15 cellular contexts compared by ENCODE assay signal in genomic region chrX:92213781-92214180, GRCh38.
"Had no signal": no experiment of that assay in that cellular context is flagged by ENCODE, and none has a peak within 500 bp of the region (broad histone marks: within the 10 kb centered on the region; RNA-seq: fewer than 3 reads in every experiment).

No MANE protein-coding gene starts in this region.

- H3K36me3 ChIP-seq: transverse colon had no signal

- H3K9me3 ChIP-seq: transverse colon had no signal

- H3K9me3 Mint-ChIP-seq: activated B cell treated with CpG ODN at 0.5 μM for 24 hours; activated CD4-positive, alpha-beta T cell treated with anti-CD3 and anti-CD28 coated beads, Interleukin-2, amount 10 ng/mL, durations not matched to agents 24 days and 14 days; dendritic cell treated with granulocyte-macrophage colony-stimulating factor and Interleukin-4, amounts not matched to agents 40 ng/mL and 50 ng/mL, for 4 days; effector memory CD8-positive, alpha-beta T cell had no signal

- H3K27me3 ChIP-seq: transverse colon had no signal

- H3K36me3 Mint-ChIP-seq: natural killer cell treated with Interleukin-12 subunit alpha and Interleukin-12 subunit beta and Interleukin-15 and Interleukin-18, amount 100 ng/mL, for 72 hours had no signal

- H3K27ac ChIP-seq: transverse colon had no signal

- H3K27me3 Mint-ChIP-seq: activated B cell treated with CpG ODN at 0.5 μM for 24 hours; activated CD4-positive, alpha-beta T cell treated with anti-CD3 and anti-CD28 coated beads, Interleukin-2, amount 10 ng/mL, durations not matched to agents 24 days and 14 days; central memory CD8-positive, alpha-beta T cell; dendritic cell treated with granulocyte-macrophage colony-stimulating factor and Interleukin-4, amounts not matched to agents 40 ng/mL and 50 ng/mL, for 4 days; effector memory CD8-positive, alpha-beta T cell; natural killer cell treated with Interleukin-12 subunit alpha and Interleukin-12 subunit beta and Interleukin-15 and Interleukin-18, amount 100 ng/mL, for 72 hours; T-helper 17 cell had no signal

- DNase-seq: activated B cell treated with CpG ODN at 0.5 μM for 24 hours; activated CD4-positive, alpha-beta T cell treated with anti-CD3 and anti-CD28 coated beads, Interleukin-2, amount 10 ng/mL, durations not matched to agents 24 days and 14 days; activated CD8-positive, alpha-beta memory T cell treated with anti-CD3 and anti-CD28 coated beads for 24 hours; activated naive CD4-positive, alpha-beta T cell treated with anti-CD3 and anti-CD28 coated beads for 36 hours; effector memory CD8-positive, alpha-beta T cell; erythroblast; stimulated activated CD4-positive, alpha-beta T cell treated with anti-CD3 and anti-CD28 coated beads, Interleukin-2, amount 100 ng/mL, for 24 hours; stimulated activated naive CD4-positive, alpha-beta T cell; substantia nigra; T-helper 17 cell; transverse colon had no signal

- H3K27ac Mint-ChIP-seq: activated B cell treated with CpG ODN at 0.5 μM for 24 hours; activated CD4-positive, alpha-beta T cell treated with anti-CD3 and anti-CD28 coated beads, Interleukin-2, amount 10 ng/mL, durations not matched to agents 24 days and 14 days; activated naive CD4-positive, alpha-beta T cell treated with anti-CD3 and anti-CD28 coated beads for 36 hours; dendritic cell treated with granulocyte-macrophage colony-stimulating factor and Interleukin-4, amounts not matched to agents 40 ng/mL and 50 ng/mL, for 4 days; effector memory CD8-positive, alpha-beta T cell; natural killer cell treated with Interleukin-12 subunit alpha and Interleukin-12 subunit beta and Interleukin-15 and Interleukin-18, amount 100 ng/mL, for 72 hours; T-helper 17 cell had no signal

- ATAC-seq: effector memory CD8-positive, alpha-beta T cell; natural killer cell treated with Interleukin-12 subunit alpha and Interleukin-12 subunit beta and Interleukin-15 and Interleukin-18, amount 100 ng/mL, for 72 hours; sciatic nerve; T-helper 17 cell had no signal

- H3K4me1 Mint-ChIP-seq: activated B cell treated with CpG ODN at 0.5 μM for 24 hours; activated CD4-positive, alpha-beta T cell treated with anti-CD3 and anti-CD28 coated beads, Interleukin-2, amount 10 ng/mL, durations not matched to agents 24 days and 14 days; central memory CD8-positive, alpha-beta T cell; T-helper 17 cell had no signal

- H3K4me3 Mint-ChIP-seq: activated B cell treated with CpG ODN at 0.5 μM for 24 hours; activated CD4-positive, alpha-beta T cell treated with anti-CD3 and anti-CD28 coated beads, Interleukin-2, amount 10 ng/mL, durations not matched to agents 24 days and 14 days; activated naive CD4-positive, alpha-beta T cell treated with anti-CD3 and anti-CD28 coated beads for 36 hours; central memory CD8-positive, alpha-beta T cell; dendritic cell treated with granulocyte-macrophage colony-stimulating factor and Interleukin-4, amounts not matched to agents 40 ng/mL and 50 ng/mL, for 4 days; effector memory CD8-positive, alpha-beta T cell; natural killer cell treated with Interleukin-12 subunit alpha and Interleukin-12 subunit beta and Interleukin-15 and Interleukin-18, amount 100 ng/mL, for 72 hours; T-helper 17 cell had no signal

- H3K4me1 ChIP-seq: transverse colon had no signal

- H3K4me3 ChIP-seq: transverse colon had no signal
